ENCODE assay signal across 32 cellular contexts in genomic region chr11:132048040-132048439, GRCh38.
"Had no signal": no experiment of that assay in that cellular context is flagged by ENCODE, and none has a peak within 500 bp of the region (broad histone marks: within the 10 kb centered on the region; RNA-seq: fewer than 3 reads in every experiment).

No MANE protein-coding gene starts in this region.

- FAIRE-seq: bronchial epithelial cell, endothelial cell of umbilical vein, pancreas had no signal

- H3K27me3 Mint-ChIP-seq: activated B cell treated with CpG ODN at 0.5 μM for 24 hours; activated CD8-positive, alpha-beta memory T cell treated with anti-CD3 and anti-CD28 coated beads, Interleukin-2, amount 10 ng/mL, durations not matched to agents 7 days and 5 days; activated naive CD4-positive, alpha-beta T cell treated with anti-CD3 and anti-CD28 coated beads, Interleukin-2, amount 50 U/mL, for 24 hours; activated naive CD8-positive, alpha-beta T cell treated with anti-CD3 and anti-CD28 coated beads, Interleukin-2, amount 50 U/mL, for 24 hours; central memory CD8-positive, alpha-beta T cell; natural killer cell treated with Interleukin-12 subunit alpha and Interleukin-12 subunit beta and Interleukin-15 and Interleukin-18, amount 100 ng/mL, for 72 hours; stimulated activated memory B cell treated with anti-CD40 and anti-IgM and Interleukin-4, amounts not matched to agents 10 μg/mL and 1 μg/mL and 100 μg/mL, for 72 hours had no signal

- H3K27ac ChIP-seq: colonic mucosa, heart left ventricle, lower lobe of right lung, pancreas, psoas muscle, stomach, thyroid gland had no signal

- H3K4me1 ChIP-seq: colonic mucosa, lower lobe of right lung, pancreas, psoas muscle, stomach, thyroid gland had no signal

- H3K4me2 ChIP-seq: smooth muscle cell had no signal

- ATAC-seq: activated CD8-positive, alpha-beta memory T cell treated with anti-CD3 and anti-CD28 coated beads, Interleukin-2, amount 10 ng/mL, durations not matched to agents 7 days and 5 days; activated CD8-positive, alpha-beta T cell treated with anti-CD3 and anti-CD28 coated beads, Interleukin-2, amount 10 ng/mL, durations not matched to agents 7 days and 5 days; activated naive CD8-positive, alpha-beta T cell treated with anti-CD3 and anti-CD28 coated beads, Interleukin-2, amount 50 U/mL, for 24 hours; heart left ventricle; left lobe of liver; lower lobe of right lung; mucosa of descending colon; natural killer cell treated with Interleukin-12 subunit alpha and Interleukin-12 subunit beta and Interleukin-15 and Interleukin-18, amount 100 ng/mL, for 72 hours; pancreas; psoas muscle; stimulated activated memory B cell treated with anti-CD40 and anti-IgM and Interleukin-4, amounts not matched to agents 10 μg/mL and 1 μg/mL and 100 μg/mL, for 72 hours had no signal

- H3K4me1 Mint-ChIP-seq: activated B cell treated with CpG ODN at 0.5 μM for 24 hours; activated CD8-positive, alpha-beta memory T cell treated with anti-CD3 and anti-CD28 coated beads, Interleukin-2, amount 10 ng/mL, durations not matched to agents 7 days and 5 days; activated naive CD4-positive, alpha-beta T cell treated with anti-CD3 and anti-CD28 coated beads, Interleukin-2, amount 50 U/mL, for 24 hours; activated naive CD8-positive, alpha-beta T cell treated with anti-CD3 and anti-CD28 coated beads, Interleukin-2, amount 50 U/mL, for 24 hours; central memory CD8-positive, alpha-beta T cell; stimulated activated memory B cell treated with anti-CD40 and anti-IgM and Interleukin-4, amounts not matched to agents 10 μg/mL and 1 μg/mL and 100 μg/mL, for 72 hours had no signal

- H3K36me3 Mint-ChIP-seq: activated CD8-positive, alpha-beta memory T cell treated with anti-CD3 and anti-CD28 coated beads, Interleukin-2, amount 10 ng/mL, durations not matched to agents 7 days and 5 days; activated naive CD4-positive, alpha-beta T cell treated with anti-CD3 and anti-CD28 coated beads, Interleukin-2, amount 50 U/mL, for 24 hours; natural killer cell treated with Interleukin-12 subunit alpha and Interleukin-12 subunit beta and Interleukin-15 and Interleukin-18, amount 100 ng/mL, for 72 hours; stimulated activated memory B cell treated with anti-CD40 and anti-IgM and Interleukin-4, amounts not matched to agents 10 μg/mL and 1 μg/mL and 100 μg/mL, for 72 hours had no signal

- H3K27me3 ChIP-seq: colonic mucosa, dorsolateral prefrontal cortex, heart left ventricle, thyroid gland had no signal

- H3K4me3 ChIP-seq: colonic mucosa, dorsolateral prefrontal cortex, heart left ventricle, lower lobe of right lung, mucosa of descending colon, pancreas, psoas muscle, smooth muscle cell, stomach, thyroid gland had no signal

- H3K27ac Mint-ChIP-seq: activated B cell treated with CpG ODN at 0.5 μM for 24 hours; activated CD8-positive, alpha-beta memory T cell treated with anti-CD3 and anti-CD28 coated beads, Interleukin-2, amount 10 ng/mL, durations not matched to agents 7 days and 5 days; activated CD8-positive, alpha-beta T cell treated with anti-CD3 and anti-CD28 coated beads, Interleukin-2, amount 10 ng/mL, durations not matched to agents 7 days and 5 days; activated naive CD4-positive, alpha-beta T cell treated with anti-CD3 and anti-CD28 coated beads, Interleukin-2, amount 50 U/mL, for 24 hours; activated naive CD8-positive, alpha-beta T cell treated with anti-CD3 and anti-CD28 coated beads, Interleukin-2, amount 50 U/mL, for 24 hours; activated T-helper 2 cell treated with anti-CD3 and anti-CD28 coated beads, Interferon-gamma antibody, Interleukin-2, Interleukin-4, amounts not matched to agents 10 μg/mL and 5 μg/mL and 100 μg/mL, durations not matched to agents 14 hours and 24 hours and 36 hours; natural killer cell treated with Interleukin-12 subunit alpha and Interleukin-12 subunit beta and Interleukin-15 and Interleukin-18, amount 100 ng/mL, for 72 hours; stimulated activated memory B cell treated with anti-CD40 and anti-IgM and Interleukin-4, amounts not matched to agents 10 μg/mL and 1 μg/mL and 100 μg/mL, for 72 hours; T-helper 2 cell treated with Interferon-gamma antibody and Interleukin-4, amounts not matched to agents 5 μg/mL and 100 μg/mL, for 36 hours had no signal

- DNase-seq: activated B cell treated with CpG ODN at 0.5 μM for 24 hours; activated CD4-positive, alpha-beta T cell treated with anti-CD3 and anti-CD28 coated beads, Interleukin-2, amount 50 U/mL, for 1 hour; activated CD8-positive, alpha-beta memory T cell treated with anti-CD3 and anti-CD28 coated beads, Interleukin-2, amount 10 ng/mL, durations not matched to agents 7 days and 5 days; activated CD8-positive, alpha-beta T cell treated with anti-CD3 and anti-CD28 coated beads, Interleukin-2, amount 10 ng/mL, durations not matched to agents 7 days and 5 days; activated naive CD8-positive, alpha-beta T cell treated with anti-CD3 and anti-CD28 coated beads, Interleukin-2, amount 50 U/mL, for 24 hours; activated T-cell treated with anti-CD3 and anti-CD28 coated beads, Interleukin-2, amount 50 U/mL, for 48 hours; colonic mucosa; dorsolateral prefrontal cortex; effector memory CD4-positive, alpha-beta T cell; heart left ventricle; kidney glomerular epithelial cell; lower lobe of right lung; mesendoderm; mucosa of descending colon; pancreas; psoas muscle; stimulated activated CD4-positive, alpha-beta T cell treated with anti-CD3 and anti-CD28 coated beads, Interleukin-1b, Interleukin-23, amount 100 ng/mL, for 48 hours; stimulated activated CD4-positive, alpha-beta T cell treated with anti-CD3 and anti-CD28 coated beads, Interleukin-4, amount 100 ng/mL, for 4 hours; stimulated activated CD8-positive, alpha-beta memory T cell treated with anti-CD3 and anti-CD28 coated beads, Interleukin-4, amount 100 ng/mL, for 48 hours; stomach; T-helper 1 cell; thyroid gland had no signal

- H3K9me3 ChIP-seq: colonic mucosa, heart left ventricle, lower lobe of right lung, mucosa of descending colon, pancreas, psoas muscle, thyroid gland had no signal

- H3K36me3 ChIP-seq: colonic mucosa, heart left ventricle, lower lobe of right lung, pancreas, stomach, thyroid gland had no signal

- H3K9me3 Mint-ChIP-seq: activated naive CD4-positive, alpha-beta T cell treated with anti-CD3 and anti-CD28 coated beads, Interleukin-2, amount 50 U/mL, for 24 hours; activated naive CD8-positive, alpha-beta T cell treated with anti-CD3 and anti-CD28 coated beads, Interleukin-2, amount 50 U/mL, for 24 hours; activated T-helper 2 cell treated with anti-CD3 and anti-CD28 coated beads, Interferon-gamma antibody, Interleukin-2, Interleukin-4, amounts not matched to agents 10 μg/mL and 5 μg/mL and 100 μg/mL, durations not matched to agents 14 hours and 24 hours and 36 hours; T-helper 2 cell treated with Interferon-gamma antibody and Interleukin-4, amounts not matched to agents 5 μg/mL and 100 μg/mL, for 36 hours had no signal

- H3K4me3 Mint-ChIP-seq: activated B cell treated with CpG ODN at 0.5 μM for 24 hours; activated CD8-positive, alpha-beta memory T cell treated with anti-CD3 and anti-CD28 coated beads, Interleukin-2, amount 10 ng/mL, durations not matched to agents 7 days and 5 days; activated CD8-positive, alpha-beta T cell treated with anti-CD3 and anti-CD28 coated beads, Interleukin-2, amount 10 ng/mL, durations not matched to agents 7 days and 5 days; activated naive CD4-positive, alpha-beta T cell treated with anti-CD3 and anti-CD28 coated beads, Interleukin-2, amount 50 U/mL, for 24 hours; activated naive CD8-positive, alpha-beta T cell treated with anti-CD3 and anti-CD28 coated beads, Interleukin-2, amount 50 U/mL, for 24 hours; central memory CD8-positive, alpha-beta T cell; natural killer cell treated with Interleukin-12 subunit alpha and Interleukin-12 subunit beta and Interleukin-15 and Interleukin-18, amount 100 ng/mL, for 72 hours; stimulated activated memory B cell treated with anti-CD40 and anti-IgM and Interleukin-4, amounts not matched to agents 10 μg/mL and 1 μg/mL and 100 μg/mL, for 72 hours; T-helper 2 cell treated with Interferon-gamma antibody and Interleukin-4, amounts not matched to agents 5 μg/mL and 100 μg/mL, for 36 hours had no signal
